Comparison of ENCODE assay signal across 8 cellular contexts in the genomic region with DNA sequence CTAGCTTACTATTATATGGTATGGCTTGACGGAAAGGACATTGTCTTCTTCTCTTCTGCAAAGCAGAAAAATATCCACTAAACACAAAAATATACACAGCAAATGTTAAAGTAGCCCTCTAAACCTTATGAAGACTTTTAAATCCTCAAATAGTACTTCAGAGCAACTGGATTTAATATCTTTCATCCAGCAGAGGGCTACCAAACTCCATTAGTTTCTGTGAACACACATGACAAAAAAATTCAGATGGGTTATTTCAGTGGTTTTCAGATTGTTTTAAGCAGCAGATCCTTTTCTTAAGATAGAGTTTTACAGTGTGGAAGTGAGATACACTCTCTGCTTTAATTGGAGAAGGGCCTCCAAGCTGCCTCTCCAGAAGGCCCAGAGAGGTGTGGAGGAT.
DNase-seq lines count a peak whose midpoint lies in the region; ATAC-seq, FAIRE-seq and TF ChIP-seq lines count a peak whose summit lies in the region.

No MANE protein-coding gene starts in this region.

- ATAC-seq in HG03025 (IDR thresholded peaks at IDR 0.05; ENCODE audit: low FRiP score, unreplicated experiment) (no peak), GM21528 (IDR thresholded peaks at IDR 0.05; ENCODE audit: low FRiP score, unreplicated experiment) (no peak)

- H3K36me3 ChIP-seq in iPS-20b (ENCODE audit: insufficient read depth, low read depth, low read length), result no peaks in the 10 kb centered on the region

- H3K4me3 ChIP-seq in iPS-20b (ENCODE audit: low read length), result no peak overlapping the region

- H3K27me3 ChIP-seq in iPS-20b (ENCODE audit: insufficient read depth, low read length), result no peaks in the 10 kb centered on the region

- H3K4me1 ChIP-seq in iPS-20b (ENCODE audit: insufficient read depth, low read length), result peaks cover 20% of the 10 kb centered on the region; the same call in 1 of the 2 replicates

- H3K9me3 ChIP-seq in iPS-20b (ENCODE audit: insufficient read depth, low read depth, low read length), result no peaks in the 10 kb centered on the region

- peak; percentile 57 for TF ChIP-seq CTCF in 22Rv1 (IDR thresholded peaks at IDR 0.05)

- no peak overlapping the region for H3K27ac ChIP-seq in 22Rv1
- H3K27ac ChIP-seq in iPS-20b (ENCODE audit: low read length), result no peak overlapping the region

- DNase-seq in HCEC 1CT (peak; percentile 48), SW 1271 (lab: John Stamatoyannopoulos, UW) (peak; percentile 2 to 17), HTR-8/SVneo (ENCODE audit: insufficient read length, low spot score) (no peak), NCI-H510A (lab: John Stamatoyannopoulos, UW) (no peak)

- H3K9ac ChIP-seq in iPS-20b (ENCODE audit: low read depth, low read length), result peak overlapping the region; percentile 35; the same call in 1 of the 2 replicates

- no peak for FAIRE-seq in HTR-8/SVneo (lab: Jason Lieb, UNC)

Comparison
In these comparisons a context has a peak if more than half of its experiments do, and no peak if none do; other contexts are left out.
1. DNase-seq: peak in HCEC 1CT (single experiment) and SW 1271 (2 of 2); none in HTR-8/SVneo (single experiment) and NCI-H510A (single experiment).